8 cellular contexts compared by ENCODE assay signal in genomic region chr11:6681949-6682348, GRCh38. TPM values are rescaled to one million over a fixed set of nuclear protein-coding genes. Genes with fewer than 3 reads are reported as not detected.
DNase-seq lines count a peak whose midpoint lies in the region; ATAC-seq and TF ChIP-seq lines count a peak whose summit lies in the region.

No MANE protein-coding gene starts in this region.

- H3K36me3 ChIP-seq in heart right ventricle, result peaks cover 0 to 29% (median 0%) of the 10 kb centered on the region in 9 donors
- no peaks in the 10 kb centered on the region for H3K36me3 ChIP-seq in right atrium auricular region
- peaks cover 0 to 17% (median 0%) of the 10 kb centered on the region in 4 donors for H3K36me3 ChIP-seq in right lobe of liver
- H3K36me3 ChIP-seq in urinary bladder (ENCODE audit: insufficient read depth), result peaks cover 2% of the 10 kb centered on the region

- H3K27ac Mint-ChIP-seq in activated naive CD8-positive, alpha-beta T cell treated with anti-CD3 and anti-CD28 coated beads for 36 hours, result peak overlapping the region; percentile 99

- no peaks in the 10 kb centered on the region for H3K9me3 Mint-ChIP-seq in activated naive CD8-positive, alpha-beta T cell treated with anti-CD3 and anti-CD28 coated beads for 36 hours

- H3K27me3 ChIP-seq in heart right ventricle, result no peaks in the 10 kb centered on the region
- no peaks in the 10 kb centered on the region for H3K27me3 ChIP-seq in right atrium auricular region
- no peaks in the 10 kb centered on the region for H3K27me3 ChIP-seq in right lobe of liver

- intact Hi-C loops in heart right ventricle (cut with DNase I), result loop anchor here in 8 of 10 donors (2.0 to 10.0 kb wide), 13 partner anchors 63 to 297 kb away; partner anchors contain the start of genes ILK (in 3 of the 8), RRP8 (in 3 of the 8), TAF10 (in 2 of the 8) and TPP1 (in 2 of the 8)
- intact Hi-C loops in right lobe of liver (cut with DNase I), result loop anchor here (10.0 kb wide), 1 partner anchor 147 kb away; no protein-coding TSS in a partner anchor

- peaks cover 39% of the 10 kb centered on the region for H3K36me3 Mint-ChIP-seq in activated naive CD8-positive, alpha-beta T cell treated with anti-CD3 and anti-CD28 coated beads for 36 hours

- H3K4me1 ChIP-seq in heart right ventricle (peaks cover 5 to 36% (median 27%) of the 10 kb centered on the region in 9 donors), right atrium auricular region (peaks cover 0 to 21% of the 10 kb centered on the region in 2 donors), right lobe of liver (peaks cover 0 to 15% (median 4%) of the 10 kb centered on the region in 4 donors), urinary bladder (ENCODE audit: insufficient read depth) (no peaks in the 10 kb centered on the region)

- H3K4me3 ChIP-seq in heart right ventricle, result peak overlapping the region; percentile 67 to 94 (median 82)
- peak overlapping the region in 1 of 2 donors; percentile 68 for H3K4me3 ChIP-seq in right atrium auricular region
- H3K4me3 ChIP-seq in right lobe of liver, result peak overlapping the region; percentile 67 to 88 (median 73)
- H3K4me3 ChIP-seq in urinary bladder (ENCODE audit: low read depth, low read length), result peak overlapping the region; percentile 54

- TF ChIP-seq CTCF in heart right ventricle (IDR thresholded peaks at IDR 0.05), result no peak
- TF ChIP-seq CTCF in right atrium auricular region (IDR thresholded peaks at IDR 0.05), result no peak
- TF ChIP-seq CTCF in right lobe of liver (IDR thresholded peaks at IDR 0.05), result no peak

- H3K4me1 Mint-ChIP-seq in activated naive CD8-positive, alpha-beta T cell treated with anti-CD3 and anti-CD28 coated beads for 36 hours, result peaks cover 26% of the 10 kb centered on the region

- peak overlapping the region in 8 of 10 donors; percentile 31 to 97 (median 92) for H3K27ac ChIP-seq in heart right ventricle
- no peak overlapping the region for H3K27ac ChIP-seq in right atrium auricular region
- H3K27ac ChIP-seq in right lobe of liver, result peak overlapping the region in 1 of 3 donors; percentile 58
- H3K27ac ChIP-seq in urinary bladder (ENCODE audit: low read depth), result no peak overlapping the region

- TF ChIP-seq POLR2A in right lobe of liver (IDR thresholded peaks at IDR 0.05), result no peak

- peaks cover 3% of the 10 kb centered on the region for H3K27me3 Mint-ChIP-seq in activated naive CD8-positive, alpha-beta T cell treated with anti-CD3 and anti-CD28 coated beads for 36 hours

- DNase-seq in heart right ventricle (no peak), right atrium auricular region (ENCODE audit: low spot score) (no peak), right lobe of liver (no peak), T-helper 9 cell (no peak), NCI-H187 (lab: John Stamatoyannopoulos, UW) (no peak)
- DNase-seq in activated naive CD8-positive, alpha-beta T cell treated with anti-CD3 and anti-CD28 coated beads for 36 hours, result no peak

- ATAC-seq in heart right ventricle, result no peak
- no peak for ATAC-seq in right lobe of liver
- no peak for ATAC-seq in GM21526 (IDR thresholded peaks at IDR 0.05; ENCODE audit: low FRiP score, unreplicated experiment)

- 16 to 22% methylated on average over 5 of the region's 5 CpGs for WGBS in heart right ventricle, 2 donors
- WGBS in right lobe of liver (ENCODE audit: insufficient coverage, low coverage, low lambda C conversion rate, missing lambda C conversion rate), result 15% methylated on average over 3 of the region's 5 CpGs
- WGBS in urinary bladder, result 13% methylated on average over 5 of the region's 5 CpGs

- H3K4me3 Mint-ChIP-seq in activated naive CD8-positive, alpha-beta T cell treated with anti-CD3 and anti-CD28 coated beads for 36 hours, result peak overlapping the region; percentile 97

- no peaks in the 10 kb centered on the region for H3K9me3 ChIP-seq in heart right ventricle
- no peaks in the 10 kb centered on the region for H3K9me3 ChIP-seq in right atrium auricular region
- no peaks in the 10 kb centered on the region for H3K9me3 ChIP-seq in right lobe of liver

RNA-seq across cellular contexts. Expression of gene MRPL17, which starts 1.2 kb away (rescaled TPM):
- 10 to 100 TPM; 36.7 to 61.4 (median 45.5) TPM for total RNA-seq in heart right ventricle
- polyA plus RNA-seq in heart right ventricle, result 10 to 100 TPM; 55.2 to 69.1 TPM
- 10 to 100 TPM; 30.8 to 97.8 TPM for total RNA-seq in right atrium auricular region
- 100 to 1,000 TPM; 141 to 143 TPM for total RNA-seq in activated naive CD8-positive, alpha-beta T cell treated with anti-CD3 and anti-CD28 coated beads for 36 hours
- 10 to 100 TPM; 10.7 to 21.6 (median 17.3) TPM for total RNA-seq in right lobe of liver
- total RNA-seq in urinary bladder, result 29.9 TPM
- 34.3 TPM for polyA plus RNA-seq in urinary bladder

RNA-seq across cellular contexts. Expression of gene DCHS1, which starts 26.3 kb away (rescaled TPM):
- 10 to 100 TPM in 3 of 10 donors, 1 to 10 TPM in 7; 7.1 to 12.4 (median 8.7) TPM for total RNA-seq in heart right ventricle
- 1 to 10 TPM; 4.1 to 6.7 TPM for polyA plus RNA-seq in heart right ventricle
- 10 to 100 TPM in 1 of 2 donors, 1 to 10 TPM in 1; 9.3 to 23.0 TPM for total RNA-seq in right atrium auricular region
- 1 to 10 TPM; 1.3 to 1.4 TPM for total RNA-seq in activated naive CD8-positive, alpha-beta T cell treated with anti-CD3 and anti-CD28 coated beads for 36 hours
- total RNA-seq in right lobe of liver, result 1 to 10 TPM; 1.8 to 9.2 (median 4.1) TPM
- total RNA-seq in urinary bladder, result 49.2 TPM
- polyA plus RNA-seq in urinary bladder, result 28.6 TPM

Comparison
In these comparisons a context has a peak if more than half of its experiments do, and no peak if none do; other contexts are left out.
1. H3K27ac ChIP-seq: peak in heart right ventricle (8 of 10); none in right atrium auricular region (0 of 2) and urinary bladder (single experiment).